Comparison of ENCODE assay signal across 22 cellular contexts in the genomic region with DNA sequence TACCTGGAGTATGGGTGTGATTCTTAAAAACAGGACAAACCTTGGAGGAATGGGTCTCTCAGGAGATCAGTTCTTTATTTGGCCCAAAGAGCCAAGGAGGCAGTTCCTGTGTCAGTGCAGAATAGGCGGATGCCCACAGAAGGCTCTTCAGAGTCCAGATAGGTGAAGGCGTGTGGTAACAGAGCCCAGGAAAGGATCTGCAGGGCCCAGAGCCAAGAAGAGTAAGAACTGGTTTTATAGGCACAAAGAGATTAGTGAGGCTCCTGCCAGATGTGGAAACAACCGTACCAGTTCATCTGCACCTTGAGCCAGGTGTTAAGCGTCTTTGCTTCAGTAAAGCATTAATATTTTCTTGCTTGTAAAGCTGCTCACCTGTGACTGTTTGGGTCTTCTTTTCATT.
DNase-seq lines count a peak whose midpoint lies in the region; ATAC-seq, FAIRE-seq and TF ChIP-seq lines count a peak whose summit lies in the region.
"Had no signal": no experiment of that assay in that cellular context is flagged by ENCODE, and none has a peak within 500 bp of the region (broad histone marks: within the 10 kb centered on the region; RNA-seq: fewer than 3 reads in every experiment).

No MANE protein-coding gene starts in this region.

- TF ChIP-seq CTCF in RWPE1 (conservative IDR thresholded peaks at IDR 0.05; ENCODE audit: low read depth) (no peak), bronchial epithelial cell (IDR thresholded peaks at IDR 0.05; ENCODE audit: insufficient read depth, low read length, severe bottlenecking) (no peak), foreskin keratinocyte (conservative IDR thresholded peaks at IDR 0.05) (no peak)

- CTCF ChIA-PET in RWPE1 (lab: Yijun Ruan, JAX): no interaction called here

- H3K27me3 Mint-ChIP-seq in effector memory CD8-positive, alpha-beta T cell: no peaks in the 10 kb centered on the region

- peak; percentile 64 for ATAC-seq in foreskin keratinocyte
- ATAC-seq in effector memory CD8-positive, alpha-beta T cell (replicated peaks): no peak
- ATAC-seq: GM12878, GM23338, K562 had no signal

- DNase-seq in RWPE1 (ENCODE audit: low spot score) (peak; percentile 9), bronchial epithelial cell (ENCODE audit: low read depth) (peak; percentile 62), foreskin keratinocyte (peak; percentile 38 to 70), AG20443 (ENCODE audit: low spot score) (no peak), NCI-H2227 treated with DMSO at 0.1 percent for 48 hours (lab: John Stamatoyannopoulos, UW) (no peak)
- DNase-seq in effector memory CD8-positive, alpha-beta T cell: no peak
- no peak for DNase-seq in stimulated activated naive CD4-positive, alpha-beta T cell treated with Interleukin-2 at 50 U/mL for 16 hours (lab: John Stamatoyannopoulos, UW)
- DNase-seq: CD4-positive, alpha-beta memory T cell; DMS153; DND-41; EL; HCEC 1CT; IMR-90 had no signal

- H3K27me3 ChIP-seq in bronchial epithelial cell (ENCODE audit: control insufficient read depth, insufficient read depth, low read length): no peaks in the 10 kb centered on the region
- peaks cover 18% of the 10 kb centered on the region for H3K27me3 ChIP-seq in foreskin keratinocyte
- H3K27me3 ChIP-seq: BLaER1 had no signal

- H3K36me3 ChIP-seq in bronchial epithelial cell (ENCODE audit: control insufficient read depth, insufficient read depth, low read length): no peaks in the 10 kb centered on the region
- H3K36me3 ChIP-seq: BLaER1 had no signal

- H3K4me1 Mint-ChIP-seq in effector memory CD8-positive, alpha-beta T cell (ENCODE audit: low read depth in 2 of 2): no peaks in the 10 kb centered on the region
- H3K4me1 Mint-ChIP-seq: CD14-positive monocyte; CD4-positive, alpha-beta memory T cell; GM23338 had no signal

- H3K4me1 ChIP-seq in foreskin keratinocyte: peaks cover 30% of the 10 kb centered on the region
- H3K4me1 ChIP-seq: BLaER1 had no signal

- no peaks in the 10 kb centered on the region for H3K9me3 Mint-ChIP-seq in effector memory CD8-positive, alpha-beta T cell
- H3K9me3 Mint-ChIP-seq: CD4-positive, alpha-beta memory T cell; GM23338 had no signal

- POLR2A ChIA-PET in RWPE1 (lab: Yijun Ruan, JAX; ENCODE audit: low non-redundant PET): no interaction called here

- FAIRE-seq in bronchial epithelial cell (lab: Jason Lieb, UNC): no peak
- FAIRE-seq: A204.1, GM12878, GM19239, H54, HTR-8/SVneo, K562 had no signal

- H3K27ac Mint-ChIP-seq in effector memory CD8-positive, alpha-beta T cell: no peak overlapping the region
- H3K27ac Mint-ChIP-seq: CD14-positive monocyte; CD4-positive, alpha-beta memory T cell; GM23338 had no signal

- H3K27ac ChIP-seq in RWPE1 (no peak overlapping the region), foreskin keratinocyte (no peak overlapping the region)
- H3K27ac ChIP-seq: BLaER1 had no signal

- H3K4me3 Mint-ChIP-seq in effector memory CD8-positive, alpha-beta T cell: no peak overlapping the region
- H3K4me3 Mint-ChIP-seq: CD14-positive monocyte; CD4-positive, alpha-beta memory T cell; GM23338 had no signal

- H3K4me3 ChIP-seq in bronchial epithelial cell (ENCODE audit: low read depth, low read length): no peak overlapping the region
- H3K4me3 ChIP-seq: BLaER1, GM12878, GM23338, K562 had no signal

- no peaks in the 10 kb centered on the region for H3K36me3 Mint-ChIP-seq in effector memory CD8-positive, alpha-beta T cell (ENCODE audit: insufficient read depth)
- H3K36me3 Mint-ChIP-seq: CD14-positive monocyte; CD4-positive, alpha-beta memory T cell had no signal

Comparison
In these comparisons a context has a peak if more than half of its experiments do, and no peak if none do; other contexts are left out.
1. DNase-seq: peak in RWPE1 (single experiment), bronchial epithelial cell (single experiment) and foreskin keratinocyte (2 of 2); none in effector memory CD8-positive, alpha-beta T cell (0 of 3), AG20443 (single experiment), stimulated activated naive CD4-positive, alpha-beta T cell treated with Interleukin-2 at 50 U/mL for 16 hours (single experiment) and NCI-H2227 treated with DMSO at 0.1 percent for 48 hours (single experiment).